ENCODE assay signal across 8 cellular contexts in the genomic region with DNA sequence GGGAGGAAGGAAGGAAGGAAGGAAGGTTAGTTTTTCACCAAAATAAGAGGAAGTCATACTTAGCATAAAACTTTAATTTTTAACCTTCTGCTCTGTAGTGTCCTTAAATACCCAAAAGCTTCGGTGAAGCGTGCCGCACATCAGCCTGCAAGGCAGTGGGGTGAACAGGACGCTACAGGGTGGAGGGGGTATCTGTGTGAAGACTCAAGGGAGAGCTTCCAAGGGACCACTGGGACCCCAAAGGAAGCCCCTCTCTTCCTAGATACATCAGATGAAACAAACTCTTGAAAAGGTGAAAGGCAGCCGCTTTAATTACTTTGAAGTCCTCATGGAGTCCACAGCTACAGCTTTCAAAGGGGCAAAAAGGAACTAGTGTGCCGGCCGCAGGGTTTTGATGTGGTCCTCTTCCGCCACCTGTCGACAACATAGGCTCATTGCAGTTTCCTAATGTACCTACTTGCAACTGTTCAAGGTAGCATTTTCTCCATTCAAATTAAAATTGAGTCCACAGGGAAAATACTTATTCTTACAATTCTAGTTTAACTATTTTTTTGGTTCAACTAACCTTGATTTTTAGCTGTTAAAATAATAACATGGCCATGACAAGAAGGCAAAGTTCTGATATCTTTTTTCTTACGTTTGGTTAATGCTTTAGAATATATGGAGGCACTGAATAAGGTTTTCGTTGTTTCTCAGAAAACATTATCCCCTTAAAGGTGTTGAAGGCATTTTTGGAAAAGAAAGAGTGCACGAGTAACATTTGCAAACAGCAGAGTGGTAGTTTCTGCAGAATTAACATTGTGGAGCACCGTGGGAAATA.
DNase-seq lines count a peak whose midpoint lies in the region; ATAC-seq, FAIRE-seq and TF ChIP-seq lines count a peak whose summit lies in the region.

No MANE protein-coding gene starts in this region.

- CTCF ChIA-PET in CD8-positive, alpha-beta T cell (lab: Charles Lee) = interaction anchor here (0.6 to 2.0 kb wide), 52 partner anchors 8 to 495 kb away, joined by 3 to 137 read pairs (median 5); a partner anchor contains a TSS

- peaks cover 9% of the 10 kb centered on the region for H3K4me1 Mint-ChIP-seq in CD8-positive, alpha-beta T cell (ENCODE audit: low read depth)

- peak overlapping the region; percentile 87 for H3K27ac Mint-ChIP-seq in CD8-positive, alpha-beta T cell

- TF ChIP-seq CTCF in CD8-positive, alpha-beta T cell (IDR thresholded peaks at IDR 0.05) = peak; percentile 92

- no peaks in the 10 kb centered on the region for H3K9me3 ChIP-seq in CD8-positive, alpha-beta T cell (ENCODE audit: low read length)

- no peaks in the 10 kb centered on the region for H3K36me3 ChIP-seq in CD8-positive, alpha-beta T cell (ENCODE audit: insufficient read depth, low read length)

- no peaks in the 10 kb centered on the region for H3K9me3 Mint-ChIP-seq in CD8-positive, alpha-beta T cell

- POLR2A ChIA-PET in CD8-positive, alpha-beta T cell (lab: Charles Lee) = interaction anchor here (0.7 to 2.1 kb wide), 11 partner anchors 11 to 589 kb away, joined by 3 to 15 read pairs (median 4); no protein-coding TSS in a partner anchor

- no peaks in the 10 kb centered on the region for H3K36me3 Mint-ChIP-seq in CD8-positive, alpha-beta T cell

- no peak overlapping the region for H3K4me3 ChIP-seq in CD8-positive, alpha-beta T cell (ENCODE audit: low read depth, low read length)

- intact Hi-C loops in CD8-positive, alpha-beta T cell (cut with DNase I, micrococcal nuclease) = loop anchor here (1.0 to 5.0 kb wide), 10 partner anchors 20 to 490 kb away; a partner anchor contains a TSS

- peak overlapping the region; percentile 73 for H3K4me3 Mint-ChIP-seq in CD8-positive, alpha-beta T cell

- H3K27me3 Mint-ChIP-seq in CD8-positive, alpha-beta T cell (ENCODE audit: low read depth) = no peaks in the 10 kb centered on the region

- no peaks in the 10 kb centered on the region for H3K4me1 ChIP-seq in CD8-positive, alpha-beta T cell (ENCODE audit: insufficient read depth, low read length)

- H3K27me3 ChIP-seq in CD8-positive, alpha-beta T cell (ENCODE audit: insufficient read depth, low read length) = no peaks in the 10 kb centered on the region

- H3K27ac ChIP-seq in CD8-positive, alpha-beta T cell (ENCODE audit: low read depth, low read length) = no peak overlapping the region

- peak; percentile 98 for ATAC-seq in CD8-positive, alpha-beta T cell
- ATAC-seq in GM19467 (IDR thresholded peaks at IDR 0.05; ENCODE audit: unreplicated experiment) = peak; percentile 82

- peak; percentile 93 for FAIRE-seq in endometrium (lab: Jason Lieb, UNC)

- peak; percentile 62 to 87 (median 79) for DNase-seq in CD8-positive, alpha-beta T cell
- DNase-seq in HT-29 (ENCODE audit: low spot score) = peak; percentile 90
- DNase-seq in NOMO-1 (lab: John Stamatoyannopoulos, UW; ENCODE audit: unreplicated experiment in 2 of 2) = peak; percentile 68 to 87
- DNase-seq in activated CD8-positive, alpha-beta memory T cell treated with anti-CD3 and anti-CD28 coated beads for 24 hours = peak; percentile 87
- DNase-seq in middle frontal gyrus (ENCODE audit: extremely low spot score, low spot score) = peak; percentile 80
- DNase-seq in stimulated activated CD8-positive, alpha-beta memory T cell treated with anti-CD3 and anti-CD28 coated beads, Interleukin-4, amount 100 ng/mL, for 48 hours = peak; percentile 83
